ENCODE assay signal across 8 cellular contexts in genomic region chr11:9565822-9566560, GRCh38. TPM values are rescaled to one million over a fixed set of nuclear protein-coding genes. Genes with fewer than 3 reads are reported as not detected.
A peak's percentile ranks its signal among the peaks of the same experiment; 100 is the strongest.
DNase-seq lines count a peak whose midpoint lies in the region; ATAC-seq, FAIRE-seq and TF ChIP-seq lines count a peak whose summit lies in the region.

No MANE protein-coding gene starts in this region.

- no peak overlapping the region for H4K91ac ChIP-seq in H1 (replicated peaks; ENCODE audit: insufficient read length, low read length)

- no peak overlapping the region for H3K18ac ChIP-seq in H1 (ENCODE audit: extremely low read depth, low read length)

- peak in 1 of 2 experiments; percentile 40; a peak in 1 of 3 replicates for TF ChIP-seq POLR2A in H1 (IDR thresholded peaks at IDR 0.05; ENCODE audit: control extremely low read depth in 1 of 2, low read depth in 2 of 2, low read length in 2 of 2)

- H3K9me3 ChIP-seq in H1 (ENCODE audit: insufficient read depth in 2 of 2, low read depth in 1 of 2, low read length in 1 of 2) (no peaks in the 10 kb centered on the region), mucosa of descending colon (peaks cover 4% of the 10 kb centered on the region), tibial artery (no peaks in the 10 kb centered on the region)

- H3K4me1 ChIP-seq in H1 (replicated peaks in 1 of 4; ENCODE audit: control insufficient read depth in 3 of 4, insufficient read depth in 4 of 4, low read length in 3 of 4) (peaks cover 5 to 19% (median 13%) of the 10 kb centered on the region in 4 experiments), mucosa of descending colon (ENCODE audit: low read depth) (peaks cover 18% of the 10 kb centered on the region), tibial artery (peaks cover 0 to 53% (median 40%) of the 10 kb centered on the region in 4 donors)

- TF ChIP-seq RAD21 in H1 (IDR thresholded peaks at IDR 0.05 in 1 of 2, conservative IDR thresholded peaks at IDR 0.05 in 1 of 2; ENCODE audit: low read depth in 2 of 2, low read length in 2 of 2) = no peak

- no peak overlapping the region for H4K5ac ChIP-seq in H1 (ENCODE audit: insufficient read length, low read depth, low read length)

- no peak overlapping the region for H2BK20ac ChIP-seq in H1 (ENCODE audit: low read length)

- DNase-seq in 8988T (peak; percentile 56), NCI-H2196 (lab: John Stamatoyannopoulos, UW; ENCODE audit: unreplicated experiment) (peak; percentile 91), H1 (ENCODE audit: low read depth in 1 of 2, low spot score in 2 of 2) (peak in 1 of 2 experiments; percentile 60), mucosa of descending colon (peak in 1 of 3 donors; percentile 41), tibial artery (peak; percentile 75 to 78)
- DNase-seq in activated CD4-positive, CD25-positive, alpha-beta regulatory T cell treated with anti-CD3 and anti-CD28 coated beads, Interleukin-2, amount 50 U/mL, for 72 hours = peak; percentile 44

- TF ChIP-seq CTCF in H1 (IDR thresholded peaks at IDR 0.05; ENCODE audit: control extremely low read depth in 1 of 3, insufficient read depth in 1 of 3, low read depth in 1 of 3, low read length in 3 of 3) = no peak
- no peak for TF ChIP-seq CTCF in mucosa of descending colon (IDR thresholded peaks at IDR 0.05)
- no peak for TF ChIP-seq CTCF in tibial artery (IDR thresholded peaks at IDR 0.05)

- peak in 1 of 2 experiments; percentile 92; a peak in 2 of 3 replicates for TF ChIP-seq EP300 in H1 (IDR thresholded peaks at IDR 0.05; ENCODE audit: borderline replicate concordance in 1 of 2, low read depth in 2 of 2, low read length in 2 of 2)

- WGBS in H1 (ENCODE audit: extremely low coverage in 1 of 2, insufficient coverage in 1 of 2, insufficient read length in 1 of 2, insufficient replicate concordance in 2 of 2, low coverage in 1 of 2, low lambda C conversion rate in 2 of 2, missing lambda C conversion rate in 1 of 2), 2 experiments = 35% methylated on average over 7 of the region's 7 CpGs; no CpG with 5 or more reads in 1 of the 2 experiments

- no peak overlapping the region; the same call in 1 of the 2 replicates for H2AK5ac ChIP-seq in H1 (ENCODE audit: low read depth, low read length)

- H3K4ac ChIP-seq in H1 (replicated peaks; ENCODE audit: insufficient read length, low read depth, low read length) = no peak overlapping the region

- no peak overlapping the region for H4K8ac ChIP-seq in H1 (ENCODE audit: extremely low read depth, insufficient read depth, low read length)

- no peaks in the 10 kb centered on the region for H4K20me1 ChIP-seq in H1 (replicated peaks in 1 of 2; ENCODE audit: control insufficient read depth in 1 of 2, insufficient read depth in 2 of 2, low read length in 2 of 2)

- peak; percentile 92 for ATAC-seq in GM18517 (IDR thresholded peaks at IDR 0.05; ENCODE audit: unreplicated experiment)
- ATAC-seq in HG02973 (IDR thresholded peaks at IDR 0.05; ENCODE audit: unreplicated experiment) = peak; percentile 84
- ATAC-seq in mucosa of descending colon = peak; percentile 83

- H3K4me3 ChIP-seq in H1 (ENCODE audit: extremely low read depth in 1 of 4, insufficient read depth in 2 of 4, low read depth in 3 of 4, low read length in 4 of 4) (no peak overlapping the region), mucosa of descending colon (no peak overlapping the region), tibial artery (no peak overlapping the region)

- no peaks in the 10 kb centered on the region; a peak in 2 of 7 replicates for H3K27me3 ChIP-seq in H1 (replicated peaks in 1 of 4; ENCODE audit: control insufficient read depth in 3 of 4, extremely low read depth in 1 of 4, insufficient read depth in 3 of 4, low read length in 3 of 4)
- no peaks in the 10 kb centered on the region for H3K27me3 ChIP-seq in tibial artery

- FAIRE-seq in H1 (lab: Jason Lieb, UNC) = no peak

- H2BK5ac ChIP-seq in H1 (ENCODE audit: low read depth, low read length) = peak overlapping the region; percentile 20; the same call in 1 of the 2 replicates

- H2BK120ac ChIP-seq in H1 (replicated peaks; ENCODE audit: low read depth, low read length) = peak overlapping the region; percentile 44

- H3K4me2 ChIP-seq in H1 (ENCODE audit: insufficient read depth in 1 of 2, low read depth in 2 of 2, low read length in 2 of 2) = peak overlapping the region in 1 of 2 experiments; percentile 28; a peak in 2 of 4 replicates

- H3K79me1 ChIP-seq in H1 (ENCODE audit: low read depth, low read length) = no peaks in the 10 kb centered on the region

- peak overlapping the region in 1 of 4 experiments; percentile 47; a peak in 4 of 7 replicates for H3K9ac ChIP-seq in H1 (replicated peaks in 1 of 4; ENCODE audit: extremely low read depth in 1 of 4, low read depth in 3 of 4, low read length in 3 of 4)

- POLR2A ChIA-PET in H1 (lab: Charles Lee; ENCODE audit: partially characterized antibody) = interaction anchor here (0.9 to 1.7 kb wide), 4 partner anchors 9 to 182 kb away, joined by 3 to 5 read pairs (median 4); partner anchors contain the start of gene IPO7

- intact Hi-C loops in mucosa of descending colon (cut with DNase I, micrococcal nuclease) (no loop called here), tibial artery (cut with DNase I; ENCODE audit: low total_unique reads) (no loop called here)

- H3K79me2 ChIP-seq in H1 (ENCODE audit: control insufficient read depth in 1 of 2, insufficient read depth in 2 of 2, low read length in 2 of 2) = no peaks in the 10 kb centered on the region

- CTCF ChIA-PET in H1 (lab: Charles Lee; ENCODE audit: partially characterized antibody) = interaction anchor here (0.5 to 1.6 kb wide), 5 partner anchors 10 to 109 kb away, joined by 3 to 7 read pairs (median 4); no protein-coding TSS in a partner anchor

- no peak overlapping the region for H3K56ac ChIP-seq in H1 (replicated peaks; ENCODE audit: insufficient read length, low read depth, low read length)

- H3K23ac ChIP-seq in H1 (ENCODE audit: insufficient read length) = no peak overlapping the region

- no peaks in the 10 kb centered on the region for H3K23me2 ChIP-seq in H1 (ENCODE audit: low read depth, low read length)

- H3K27ac ChIP-seq in H1 (ENCODE audit: low read depth, low read length) (peak overlapping the region; percentile 59; the same call in 1 of the 2 replicates), tibial artery (peak overlapping the region; percentile 88 to 93)

- no peak overlapping the region for H3K14ac ChIP-seq in H1 (ENCODE audit: insufficient read length)

- H2BK15ac ChIP-seq in H1 (ENCODE audit: low read length) = no peak overlapping the region

- no peaks in the 10 kb centered on the region for H3K36me3 ChIP-seq in H1 (ENCODE audit: control insufficient read depth in 2 of 4, insufficient read depth in 4 of 4, low read length in 3 of 4)
- no peaks in the 10 kb centered on the region for H3K36me3 ChIP-seq in mucosa of descending colon (ENCODE audit: low read depth)
- no peaks in the 10 kb centered on the region for H3K36me3 ChIP-seq in tibial artery

- H2BK12ac ChIP-seq in H1 (ENCODE audit: low read depth, low read length) = peak overlapping the region; percentile 89; the same call in 1 of the 2 replicates

- peak overlapping the region; percentile 1; the same call in 1 of the 2 replicates for H2AFZ ChIP-seq in H1 (ENCODE audit: low read length)

TF ChIP-seq in H1, 55 proteins besides CTCF, POLR2A, EP300 and RAD21 (continues in another document):
- TF ChIP-seq SIRT6 (IDR thresholded peaks at IDR 0.05; ENCODE audit: low read length) (no peak), SAP30 (IDR thresholded peaks at IDR 0.05; ENCODE audit: insufficient read depth, insufficient replicate concordance, low read length) (no peak), EZH2 (IDR thresholded peaks at IDR 0.05; ENCODE audit: low read depth, low read length, severe bottlenecking) (no peak), EGR1 (IDR thresholded peaks at IDR 0.05; ENCODE audit: borderline replicate concordance, low read depth, low read length) (no peak), BACH1 (IDR thresholded peaks at IDR 0.05; ENCODE audit: low read length) (peak; percentile 97), ATF2 (IDR thresholded peaks at IDR 0.05; ENCODE audit: low read length) (peak; percentile 82), BCL11A (IDR thresholded peaks at IDR 0.05; ENCODE audit: low read depth in 2 of 2, low read length in 2 of 2) (no peak), CTBP2 (IDR thresholded peaks at IDR 0.05; ENCODE audit: borderline replicate concordance, insufficient read depth, insufficient read length, low read length) (no peak), SUZ12 (IDR thresholded peaks at IDR 0.05; ENCODE audit: low read length) (no peak), SP1 (IDR thresholded peaks at IDR 0.05; ENCODE audit: low read depth, low read length) (peak; percentile 38; the same call in 1 of the 2 replicates), RXRA (IDR thresholded peaks at IDR 0.05; ENCODE audit: insufficient read depth, low read depth, low read length) (no peak)

RNA-seq across cellular contexts. Expression of gene WEE1, which starts 7.5 kb away (rescaled TPM):
- total RNA-seq in H1 (2021; fragmentation: NEBNext Ultra II Directional; extraction: Animal tissue kit (Norgen Biotek cat#: 25700)) = 115 and 120 TPM in 2 replicates
- 22.6 and 40.8 TPM in 2 replicates for polyA plus RNA-seq in H1 (2011; rRNA removed)
- 49.2 TPM for polyA plus RNA-seq in H1 (2011; cell fraction: cytosol; rRNA removed)
- 21.5 TPM for polyA plus RNA-seq in H1 (2011; cell fraction: nucleus; rRNA removed)
- polyA plus RNA-seq in H1 (2012, experiment 1 of 2) = 55.4 to 89.1 TPM (median 63.7 TPM) in 4 replicates
- 19.5 TPM for polyA plus RNA-seq in H1 (2012, experiment 2 of 2)
- 55.2 TPM for polyA plus RNA-seq in H1 (2013, experiment 1 of 2)
- polyA plus RNA-seq in H1 (2013, experiment 2 of 2) = 53.3 TPM
- polyA minus RNA-seq in H1 (2011; rRNA and poly(A)+ RNA removed) = 48.9 and 53.0 TPM in 2 replicates
- 37.4 TPM for polyA minus RNA-seq in H1 (2011; cell fraction: cytosol; rRNA and poly(A)+ RNA removed)
- 91.8 TPM for polyA minus RNA-seq in H1 (2011; cell fraction: nucleus; rRNA and poly(A)+ RNA removed)
- 10 to 100 TPM; 17.5 to 33.6 (median 18.0) TPM for total RNA-seq in mucosa of descending colon
